ENCODE assay signal across 25 cellular contexts in genomic region chr17:43553501-43554018, GRCh38. TPM values are rescaled to one million over a fixed set of nuclear protein-coding genes. Genes with fewer than 3 reads are reported as not detected.
"Had no signal": no experiment of that assay in that cellular context is flagged by ENCODE, and none has a peak within 500 bp of the region (broad histone marks: within the 10 kb centered on the region; RNA-seq: fewer than 3 reads in every experiment).

No MANE protein-coding gene starts in this region.

- H3K4me2 ChIP-seq: smooth muscle cell had no signal

- H3K4me3 Mint-ChIP-seq: activated CD4-positive, alpha-beta T cell treated with anti-CD3 and anti-CD28 coated beads, Interleukin-2, amount 10 ng/mL, durations not matched to agents 7 days and 5 days; activated CD8-positive, alpha-beta T cell treated with anti-CD3 and anti-CD28 coated beads, Interleukin-2, amount 10 ng/mL, durations not matched to agents 7 days and 5 days; dendritic cell treated with granulocyte-macrophage colony-stimulating factor and Interleukin-4, amounts not matched to agents 40 ng/mL and 50 ng/mL, for 4 days; mesothelial cell of epicardium; natural killer cell; stimulated activated memory B cell treated with anti-CD40 and anti-IgM and Interleukin-4, amounts not matched to agents 10 μg/mL and 1 μg/mL and 100 μg/mL, for 72 hours had no signal

- H3K4me1 ChIP-seq: ascending aorta, sigmoid colon had no signal

- H3K9me3 Mint-ChIP-seq: activated CD4-positive, alpha-beta T cell treated with anti-CD3 and anti-CD28 coated beads, Interleukin-2, amount 10 ng/mL, durations not matched to agents 7 days and 5 days; activated naive CD4-positive, alpha-beta T cell treated with anti-CD3 and anti-CD28 coated beads, Interleukin-2, amount 50 U/mL, for 72 hours; dendritic cell treated with granulocyte-macrophage colony-stimulating factor and Interleukin-4, amounts not matched to agents 40 ng/mL and 50 ng/mL, for 4 days; natural killer cell; stimulated activated memory B cell treated with anti-CD40 and anti-IgM and Interleukin-4, amounts not matched to agents 10 μg/mL and 1 μg/mL and 100 μg/mL, for 72 hours had no signal

- H3K36me3 Mint-ChIP-seq: activated naive CD4-positive, alpha-beta T cell treated with anti-CD3 and anti-CD28 coated beads, Interleukin-2, amount 50 U/mL, for 72 hours; mesothelial cell of epicardium; natural killer cell; stimulated activated memory B cell treated with anti-CD40 and anti-IgM and Interleukin-4, amounts not matched to agents 10 μg/mL and 1 μg/mL and 100 μg/mL, for 72 hours had no signal

- H3K27me3 ChIP-seq: adrenal gland, ascending aorta, brain microvascular endothelial cell, foreskin keratinocyte, suprapubic skin, tibial nerve had no signal

- H3K27ac ChIP-seq: adrenal gland, ascending aorta, brain microvascular endothelial cell, foreskin keratinocyte, left lung, sigmoid colon, stomach, suprapubic skin, tibial nerve, VCaP had no signal

- H3K36me3 ChIP-seq: adrenal gland, ascending aorta, brain microvascular endothelial cell, left lung, sigmoid colon, stomach, suprapubic skin, tibial nerve had no signal

- DNase-seq: activated CD4-positive, alpha-beta T cell treated with anti-CD3 and anti-CD28 coated beads, Interleukin-2, amount 10 ng/mL, durations not matched to agents 7 days and 5 days; activated CD4-positive, CD25-positive, alpha-beta regulatory T cell treated with anti-CD3 and anti-CD28 coated beads, Interleukin-2, amount 50 U/mL, for 72 hours; activated CD8-positive, alpha-beta T cell treated with anti-CD3 and anti-CD28 coated beads, Interleukin-2, amount 10 ng/mL, durations not matched to agents 7 days and 5 days; activated gamma-delta T cell treated with Interleukin-2 at 50 U/mL for 16 hours; activated T-cell treated with anti-CD3 and anti-CD28 coated beads, Interleukin-2, amount 50 U/mL, for 1 hour; adrenal gland; brain microvascular endothelial cell; caudate nucleus; effector CD8-positive, alpha-beta T cell; foreskin keratinocyte; kidney; left lung; natural killer cell; sigmoid colon; stimulated activated CD4-positive, alpha-beta T cell treated with anti-CD3 and anti-CD28 coated beads, Interleukin-15, amount 100 ng/mL, for 24 hours; stomach had no signal

- H3K9me3 ChIP-seq: adrenal gland, ascending aorta, left lung, sigmoid colon, stomach, suprapubic skin, tibial nerve had no signal

- H3K4me3 ChIP-seq: adrenal gland, ascending aorta, left lung, sigmoid colon, smooth muscle cell, stomach, suprapubic skin, tibial nerve had no signal

- H3K27ac Mint-ChIP-seq: activated CD4-positive, alpha-beta T cell treated with anti-CD3 and anti-CD28 coated beads, Interleukin-2, amount 10 ng/mL, durations not matched to agents 7 days and 5 days; activated CD8-positive, alpha-beta T cell treated with anti-CD3 and anti-CD28 coated beads, Interleukin-2, amount 10 ng/mL, durations not matched to agents 7 days and 5 days; activated naive CD4-positive, alpha-beta T cell treated with anti-CD3 and anti-CD28 coated beads, Interleukin-2, amount 50 U/mL, for 72 hours; dendritic cell treated with granulocyte-macrophage colony-stimulating factor and Interleukin-4, amounts not matched to agents 40 ng/mL and 50 ng/mL, for 4 days; mesothelial cell of epicardium; natural killer cell; stimulated activated memory B cell treated with anti-CD40 and anti-IgM and Interleukin-4, amounts not matched to agents 10 μg/mL and 1 μg/mL and 100 μg/mL, for 72 hours had no signal

RNA-seq across cellular contexts. Expression of gene ETV4, which starts 7.4 kb away (rescaled TPM):
- total RNA-seq: ascending aorta, natural killer cell had no signal
